ENCODE assay signal across 20 cellular contexts in the genomic region with DNA sequence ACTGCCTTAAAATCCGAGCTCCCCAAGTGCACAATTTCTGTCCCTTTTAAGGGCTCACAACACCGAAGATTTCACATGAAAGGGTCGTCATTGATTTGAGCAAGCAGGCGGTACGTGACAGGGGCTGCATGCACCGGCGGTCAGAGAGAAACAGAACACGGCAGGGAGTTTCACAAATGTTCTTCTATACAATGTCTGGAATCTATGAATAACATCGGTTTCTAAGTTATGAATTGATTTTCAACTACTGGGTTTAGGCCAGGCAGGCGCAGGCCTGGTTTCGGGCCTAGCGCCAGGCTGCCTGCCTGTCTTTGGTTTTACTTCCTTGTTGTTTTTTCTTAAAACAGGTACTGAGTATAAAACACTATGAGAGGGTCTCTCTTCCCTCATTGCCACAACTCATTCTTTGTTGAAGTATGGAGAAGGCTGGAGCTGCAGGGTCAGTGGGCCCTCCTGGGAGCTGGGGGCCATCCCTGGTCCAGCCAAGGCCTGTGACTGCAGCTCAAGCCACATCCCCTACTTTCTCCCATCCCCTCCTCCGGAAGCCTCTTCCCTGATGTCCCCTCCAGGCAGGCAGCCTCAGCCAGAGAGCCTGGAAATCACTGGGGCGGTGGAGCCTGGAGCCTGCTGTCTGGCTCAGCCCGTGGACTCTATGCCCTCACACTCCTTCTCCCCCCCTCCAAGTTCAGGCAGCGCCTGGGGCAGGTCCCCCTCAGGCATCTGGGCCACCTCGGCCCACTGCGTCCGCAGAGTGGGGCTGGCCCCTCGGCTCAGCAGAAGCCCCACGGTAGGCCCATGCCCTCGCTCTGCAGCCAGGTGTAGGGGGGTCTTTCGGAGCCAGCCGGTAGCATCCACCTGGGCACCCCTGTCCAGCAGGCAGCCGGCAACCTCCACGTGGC. TPM values are rescaled to one million over a fixed set of nuclear protein-coding genes. Genes with fewer than 3 reads are reported as not detected.
DNase-seq lines count a peak whose midpoint lies in the region; ATAC-seq and TF ChIP-seq lines count a peak whose summit lies in the region.
"Had no signal": no experiment of that assay in that cellular context is flagged by ENCODE, and none has a peak within 500 bp of the region (broad histone marks: within the 10 kb centered on the region; RNA-seq: fewer than 3 reads in every experiment).

No MANE protein-coding gene starts in this region.

- H4K20me1 ChIP-seq in SK-N-SH (ENCODE audit: insufficient read depth), result no peaks in the 10 kb centered on the region

- H3K4me1 ChIP-seq in SK-N-SH (ENCODE audit: control insufficient read depth in 1 of 2, insufficient read depth in 2 of 2, low read depth in 1 of 2, low read length in 1 of 2) (no peaks in the 10 kb centered on the region; a peak in 2 of 4 replicates), mesodermal cell (ENCODE audit: control insufficient read depth, insufficient read depth, low read length, poor library complexity, severe bottlenecking) (peaks cover 20% of the 10 kb centered on the region), suprapubic skin (peaks cover 46% of the 10 kb centered on the region)
- H3K4me1 ChIP-seq: right lobe of liver had no signal

- H3K27ac ChIP-seq in SK-N-SH (ENCODE audit: low read depth in 2 of 2, low read length in 1 of 2), result no peak overlapping the region
- H3K27ac ChIP-seq in caudate nucleus (ENCODE audit: low read depth, low read length), result peak overlapping the region; percentile 85
- peak overlapping the region; percentile 24 for H3K27ac ChIP-seq in mesodermal cell (ENCODE audit: low read depth, low read length, severe bottlenecking)
- H3K27ac ChIP-seq in suprapubic skin, result peak overlapping the region; percentile 55
- H3K27ac ChIP-seq: 22Rv1, hepatocyte, right lobe of liver, SK-N-MC had no signal

- H3K9me2 ChIP-seq in SK-N-SH, result no peaks in the 10 kb centered on the region

- H3K27me3 ChIP-seq in SK-N-SH (ENCODE audit: insufficient read depth) (no peaks in the 10 kb centered on the region), suprapubic skin (no peaks in the 10 kb centered on the region)
- H3K27me3 ChIP-seq: hepatocyte, right lobe of liver had no signal

- H3K4me2 ChIP-seq in SK-N-SH, result no peak overlapping the region

- no peak overlapping the region for H2AFZ ChIP-seq in SK-N-SH (ENCODE audit: low read depth)
- H2AFZ ChIP-seq: hepatocyte had no signal

- TF ChIP-seq POLR2A in suprapubic skin (IDR thresholded peaks at IDR 0.05), result no peak

- ATAC-seq in SK-N-SH treated with all-trans-retinoic acid at 6 μM for 48 hours, result no peak

- no peaks in the 10 kb centered on the region for H3F3A ChIP-seq in SK-N-SH (replicated peaks; ENCODE audit: insufficient read depth)

- TF ChIP-seq RAD21 in SK-N-SH (IDR thresholded peaks at IDR 0.05; ENCODE audit: low read length), result no peak

- H3K4me3 ChIP-seq in SK-N-SH (ENCODE audit: low read depth in 2 of 2, low read length in 1 of 2) (no peak overlapping the region), mesodermal cell (ENCODE audit: extremely low read depth, insufficient read depth, low read length, poor library complexity, severe bottlenecking) (no peak overlapping the region), suprapubic skin (no peak overlapping the region)
- H3K4me3 ChIP-seq: hepatocyte, SK-N-MC had no signal

- H3K9ac ChIP-seq in SK-N-SH, result no peak overlapping the region

- no peaks in the 10 kb centered on the region for H3K9me3 ChIP-seq in SK-N-SH
- no peaks in the 10 kb centered on the region for H3K9me3 ChIP-seq in mesodermal cell (ENCODE audit: control insufficient read depth, low read length)
- H3K9me3 ChIP-seq in suprapubic skin, result no peaks in the 10 kb centered on the region
- H3K9me3 ChIP-seq: Caco-2, right lobe of liver, tibial artery had no signal

- POLR2A ChIA-PET in SK-N-SH (lab: Yijun Ruan, JAX), result no interaction called here

- DNase-seq in SK-N-SH, result peak; percentile 36
- DNase-seq in caudate nucleus (lab: John Stamatoyannopoulos, UW), result no peak
- no peak for DNase-seq in suprapubic skin (ENCODE audit: low spot score in 2 of 2)
- no peak for DNase-seq in SKM-1 treated with dmso at 0.1 percent for 144 hours (lab: John Stamatoyannopoulos, UW; ENCODE audit: unreplicated experiment)
- no peak for DNase-seq in NCI-H2081 treated with DMSO at 0.1 percent for 48 hours (lab: John Stamatoyannopoulos, UW)
- DNase-seq in activated naive CD4-positive, alpha-beta T cell treated with anti-CD3 and anti-CD28 coated beads, Interleukin-2, amount 50 U/mL, for 16 hours, result no peak
- DNase-seq: activated T-cell treated with anti-CD3 and anti-CD28 coated beads for 4 hours, Caco-2, HCEC 1CT, NCI-H1436 treated with DMSO at 0.1 percent for 48 hours, NCI-H69, right lobe of liver, tibial artery had no signal

- TF ChIP-seq EP300 in SK-N-SH (IDR thresholded peaks at IDR 0.05; ENCODE audit: borderline replicate concordance in 1 of 2, low read depth in 1 of 2, low read length in 1 of 2) (no peak), suprapubic skin (IDR thresholded peaks at IDR 0.05) (no peak)

- TF ChIP-seq CTCF in SK-N-SH (IDR thresholded peaks at IDR 0.05), result no peak
- TF ChIP-seq CTCF in suprapubic skin (IDR thresholded peaks at IDR 0.05), result no peak

- H3K79me2 ChIP-seq in SK-N-SH (ENCODE audit: insufficient read depth), result no peaks in the 10 kb centered on the region
- H3K79me2 ChIP-seq: hepatocyte had no signal

- CTCF ChIA-PET in SK-N-SH (lab: Yijun Ruan, JAX), result no interaction called here

- WGBS in SK-N-SH (ENCODE audit: low lambda C conversion rate), result 95% methylated on average over 13 of the region's 26 CpGs
- WGBS in mesodermal cell (ENCODE audit: insufficient coverage in 2 of 2), 2 experiments, result 96% methylated on average over 19 to 22 of the region's 26 CpGs
- whole genome bisulfite sequencing in suprapubic skin, result 67% methylated on average over 12 of the region's 26 CpGs

- H3K36me3 ChIP-seq in SK-N-SH (replicated peaks in 1 of 2; ENCODE audit: control insufficient read depth in 1 of 2, insufficient read depth in 2 of 2, low read length in 1 of 2) (no peaks in the 10 kb centered on the region), mesodermal cell (ENCODE audit: control insufficient read depth, insufficient read depth, low read length) (no peaks in the 10 kb centered on the region), suprapubic skin (no peaks in the 10 kb centered on the region)
- H3K36me3 ChIP-seq: right lobe of liver, tibial artery had no signal

TF ChIP-seq in SK-N-SH, 30 proteins besides CTCF, POLR2A, EP300 and RAD21 (continues in another document):
- TF ChIP-seq RCOR1 (IDR thresholded peaks at IDR 0.05; ENCODE audit: low read length), result no peak
- no peak for TF ChIP-seq TCF12 (IDR thresholded peaks at IDR 0.05)
- no peak for TF ChIP-seq FOXJ3 (CRISPR knock-in tag; IDR thresholded peaks at IDR 0.05)
- no peak for TF ChIP-seq GABPA (IDR thresholded peaks at IDR 0.05; ENCODE audit: low read depth)
- no peak for TF ChIP-seq TEAD4 (IDR thresholded peaks at IDR 0.05; ENCODE audit: borderline replicate concordance, insufficient read depth)
- no peak for TF ChIP-seq GATA2 (CRISPR knock-in tag; IDR thresholded peaks at IDR 0.05)
- TF ChIP-seq NFIC (IDR thresholded peaks at IDR 0.05; ENCODE audit: borderline replicate concordance), result no peak
- TF ChIP-seq JUND (IDR thresholded peaks at IDR 0.05), result no peak
- no peak for TF ChIP-seq YY1 (IDR thresholded peaks at IDR 0.05; ENCODE audit: low read depth)
- no peak for TF ChIP-seq RXRA (IDR thresholded peaks at IDR 0.05; ENCODE audit: borderline replicate concordance, low read depth)

TF ChIP-seq in SK-N-SH treated with all-trans-retinoic acid at 6 μM for 48 hours, 23 proteins besides CTCF, POLR2A, EP300 and RAD21 (continues in another document):
- TF ChIP-seq ZNF70 (CRISPR knock-in tag; IDR thresholded peaks at IDR 0.05), result no peak

RNA-seq across cellular contexts. Expression of a gene that starts 2.4 kb away (rescaled TPM):
- polyA plus RNA-seq in SK-N-SH (2012; rRNA removed), result 0.06 and 0.07 TPM in 2 replicates
- polyA plus RNA-seq in SK-N-SH (2012; cell fraction: cytosol; rRNA removed), result 0.04 and 0.05 TPM in 2 replicates
- 0.43 and 0.46 TPM in 2 replicates for polyA plus RNA-seq in SK-N-SH (2012; cell fraction: nucleus; rRNA removed)
- 1.5 TPM for polyA plus RNA-seq in mesodermal cell (2013, experiment 1 of 2)
- polyA plus RNA-seq in mesodermal cell (2013, experiment 2 of 2), result 1.4 TPM
- total RNA-seq in suprapubic skin, result 10 to 100 TPM in 1 of 4 donors, 1 to 10 TPM in 3; 2.8 to 10.3 (median 5.9) TPM
- polyA plus RNA-seq: IgD-negative memory B cell had no signal

RNA-seq across cellular contexts. Expression of a gene that starts 11.6 kb away (rescaled TPM):
- 159 and 210 TPM in 2 replicates for polyA plus RNA-seq in SK-N-SH (2012; rRNA removed)
- polyA plus RNA-seq in SK-N-SH (2012; cell fraction: cytosol; rRNA removed), result 202 and 236 TPM in 2 replicates
- polyA plus RNA-seq in SK-N-SH (2012; cell fraction: nucleus; rRNA removed), result 104 and 133 TPM in 2 replicates
- 87.5 TPM for polyA plus RNA-seq in mesodermal cell (2013, experiment 1 of 2)
- polyA plus RNA-seq in mesodermal cell (2013, experiment 2 of 2), result 80.9 TPM
- total RNA-seq in suprapubic skin, result 100 to 1,000 TPM in 3 of 4 donors, 10 to 100 TPM in 1; 93.6 to 119 (median 109) TPM

RNA-seq across cellular contexts. Expression of a gene that starts 16.8 kb away (rescaled TPM):
- polyA plus RNA-seq in SK-N-SH (2012; rRNA removed), result 5.3 and 7.4 TPM in 2 replicates
- polyA plus RNA-seq in SK-N-SH (2012; cell fraction: cytosol; rRNA removed), result 3.2 and 5.0 TPM in 2 replicates
- polyA plus RNA-seq in SK-N-SH (2012; cell fraction: nucleus; rRNA removed), result 5.7 and 8.5 TPM in 2 replicates
- polyA plus RNA-seq in mesodermal cell (2013, experiment 1 of 2), result 20.6 TPM
- polyA plus RNA-seq in mesodermal cell (2013, experiment 2 of 2), result 16.6 TPM
- total RNA-seq in suprapubic skin, result 10 to 100 TPM; 14.5 to 27.6 (median 19.8) TPM
- polyA plus RNA-seq: IgD-negative memory B cell had no signal

RNA-seq across cellular contexts. Expression of a gene that starts 19.6 kb away (rescaled TPM):
- 362 and 475 TPM in 2 replicates for polyA plus RNA-seq in SK-N-SH (2012; rRNA removed)
- 51.6 and 68.2 TPM in 2 replicates for polyA plus RNA-seq in SK-N-SH (2012; cell fraction: cytosol; rRNA removed)
- polyA plus RNA-seq in SK-N-SH (2012; cell fraction: nucleus; rRNA removed), result 3,259 and 3,720 TPM in 2 replicates
- 176 TPM for polyA plus RNA-seq in mesodermal cell (2013, experiment 1 of 2)
- 168 TPM for polyA plus RNA-seq in mesodermal cell (2013, experiment 2 of 2)
- 100 to 1,000 TPM; 136 to 599 (median 160) TPM for total RNA-seq in suprapubic skin

RNA-seq across cellular contexts. Expression of a gene that starts 30.8 kb away (rescaled TPM):
- polyA plus RNA-seq in SK-N-SH (2012; rRNA removed), result 0.38 and 0.49 TPM in 2 replicates
- 0.22 and 0.27 TPM in 2 replicates for polyA plus RNA-seq in SK-N-SH (2012; cell fraction: cytosol; rRNA removed)
- 0.37 and 0.52 TPM in 2 replicates for polyA plus RNA-seq in SK-N-SH (2012; cell fraction: nucleus; rRNA removed)
- polyA plus RNA-seq in mesodermal cell (2013, experiment 1 of 2), result 0.48 TPM
- 0.51 TPM for polyA plus RNA-seq in mesodermal cell (2013, experiment 2 of 2)
- total RNA-seq in suprapubic skin, result 1 to 10 TPM in 2 of 4 donors, under 1 TPM in 2; 0.32 to 4.2 (median 1.2) TPM
- total RNA-seq: endothelial cell of umbilical vein had no signal

Comparison
In these comparisons a context has a peak if more than half of its experiments do, and no peak if none do; other contexts are left out.
1. H3K27ac ChIP-seq: peak in caudate nucleus (single experiment), mesodermal cell (single experiment) and suprapubic skin (single experiment); none in SK-N-SH (0 of 2).